Comparison of ENCODE assay signal across 8 cellular contexts in genomic region chr6:43070028-43070632, GRCh38. TPM values are rescaled to one million over a fixed set of nuclear protein-coding genes. Genes with fewer than 3 reads are reported as not detected.
DNase-seq lines count a peak whose midpoint lies in the region; ATAC-seq, FAIRE-seq and TF ChIP-seq lines count a peak whose summit lies in the region.

No MANE protein-coding gene starts in this region.

- ATAC-seq in CD4-positive, alpha-beta T cell (ENCODE audit: poor library complexity), result peak; percentile 73
- ATAC-seq in GM18867 (IDR thresholded peaks at IDR 0.05; ENCODE audit: unreplicated experiment), result no peak
- ATAC-seq in GM18861 (IDR thresholded peaks at IDR 0.05; ENCODE audit: unreplicated experiment), result no peak

- H3K9me3 Mint-ChIP-seq in CD4-positive, alpha-beta T cell, result no peaks in the 10 kb centered on the region

- no peaks in the 10 kb centered on the region for H3K36me3 ChIP-seq in brain microvascular endothelial cell (replicated peaks)

- no peaks in the 10 kb centered on the region for H3K27me3 Mint-ChIP-seq in CD4-positive, alpha-beta T cell

- no peak overlapping the region for H3K4me3 Mint-ChIP-seq in CD4-positive, alpha-beta T cell

- H3K4me3 ChIP-seq in brain microvascular endothelial cell (ENCODE audit: low read depth, low read length), result no peak overlapping the region

- peak; percentile 69 for FAIRE-seq in GM12891 (lab: Jason Lieb, UNC)

- in situ Hi-C loops in brain microvascular endothelial cell (cut with HindIII; ENCODE audit: low pct_ligation_motif_present, low sequenced_read_pairs), result no loop called here

- no peak overlapping the region for H3K27ac ChIP-seq in CD4-positive, alpha-beta T cell (ENCODE audit: low read depth, low read length)
- H3K27ac ChIP-seq in brain microvascular endothelial cell, result no peak overlapping the region

- no peak for TF ChIP-seq POLR2A in GM12891 (IDR thresholded peaks at IDR 0.05; ENCODE audit: low read depth, low read length)

- H3K4me1 Mint-ChIP-seq in CD4-positive, alpha-beta T cell (ENCODE audit: low read depth), result no peaks in the 10 kb centered on the region

- peaks cover 60% of the 10 kb centered on the region for H3K36me3 Mint-ChIP-seq in CD4-positive, alpha-beta T cell (ENCODE audit: low read depth)

- POLR2A ChIA-PET in CD4-positive, alpha-beta T cell (lab: Charles Lee), result no interaction called here

- TF ChIP-seq CTCF in CD4-positive, alpha-beta T cell (IDR thresholded peaks at IDR 0.05), result peak; percentile 34
- peak; percentile 73 for TF ChIP-seq CTCF in brain microvascular endothelial cell (IDR thresholded peaks at IDR 0.05; ENCODE audit: low read depth, low read length, missing control alignments)

- no peaks in the 10 kb centered on the region for H3K9me3 ChIP-seq in CD4-positive, alpha-beta T cell (ENCODE audit: control insufficient read depth, low read length)

- DNase-seq in CD4-positive, alpha-beta T cell, result no peak
- DNase-seq in GM12891 (ENCODE audit: insufficient read length, low spot score) (peak; percentile 70), NCI-H526 treated with DMSO at 0.1 percent for 48 hours (lab: John Stamatoyannopoulos, UW) (peak; percentile 27), brain microvascular endothelial cell (no peak), lung microvascular endothelial cell (ENCODE audit: low read depth in 2 of 2) (peak; percentile 55 to 78), cerebellar nuclear complex (lab: John Stamatoyannopoulos, UW) (no peak)

- H3K27ac Mint-ChIP-seq in CD4-positive, alpha-beta T cell, result no peak overlapping the region

- CTCF ChIA-PET in CD4-positive, alpha-beta T cell (lab: Charles Lee), result no interaction called here

- intact Hi-C loops in CD4-positive, alpha-beta T cell (cut with DNase I, micrococcal nuclease), result loop anchor here in 1 of 2 experiments (1.0 kb wide), 1 partner anchor 73 kb away; no protein-coding TSS in a partner anchor

- peaks cover under 1% of the 10 kb centered on the region for H3K27me3 ChIP-seq in CD4-positive, alpha-beta T cell (ENCODE audit: control insufficient read depth, insufficient read depth, low read length)
- no peaks in the 10 kb centered on the region for H3K27me3 ChIP-seq in brain microvascular endothelial cell (replicated peaks)

TF ChIP-seq in GM12891, 5 proteins besides CTCF, POLR2A, EP300 and RAD21:
- no peak for TF ChIP-seq POU2F2 (IDR thresholded peaks at IDR 0.05; ENCODE audit: low read depth, low read length)
- no peak for TF ChIP-seq SPI1 (IDR thresholded peaks at IDR 0.05; ENCODE audit: low read depth, low read length)
- no peak for TF ChIP-seq PAX5 (IDR thresholded peaks at IDR 0.05; ENCODE audit: insufficient read depth, low read length, severe bottlenecking)

RNA-seq across cellular contexts. Expression of gene PTK7, which starts 6.0 kb away (rescaled TPM):
- 1 to 10 TPM; 1.2 to 1.6 TPM for total RNA-seq in CD4-positive, alpha-beta T cell
- 0.60 TPM for polyA plus RNA-seq in GM12891 (2012; ENCODE audit: low read depth, missing spikeins)
- 17.2 and 26.8 TPM in 2 replicates for total RNA-seq in lung microvascular endothelial cell

RNA-seq across cellular contexts. Expression of gene KLC4, which starts 10.7 kb away (rescaled TPM):
- total RNA-seq in CD4-positive, alpha-beta T cell, result 10 to 100 TPM; 39.6 to 40.8 TPM
- polyA plus RNA-seq in GM12891 (2012; ENCODE audit: low read depth, missing spikeins), result 9.9 TPM
- total RNA-seq in lung microvascular endothelial cell, result 13.1 and 19.2 TPM in 2 replicates

RNA-seq across cellular contexts. Expression of gene MRPL2, which starts 10.9 kb away (rescaled TPM):
- total RNA-seq in CD4-positive, alpha-beta T cell, result 10 to 100 TPM; 42.8 to 48.0 TPM
- polyA plus RNA-seq in GM12891 (2012; ENCODE audit: low read depth, missing spikeins), result 67.8 TPM
- 9.4 and 11.3 TPM in 2 replicates for total RNA-seq in lung microvascular endothelial cell

RNA-seq across cellular contexts. Expression of gene CUL7, which starts 16.5 kb away (rescaled TPM):
- 1 to 10 TPM; 5.9 to 6.9 TPM for total RNA-seq in CD4-positive, alpha-beta T cell
- 14.6 TPM for polyA plus RNA-seq in GM12891 (2012; ENCODE audit: low read depth, missing spikeins)
- total RNA-seq in lung microvascular endothelial cell, result 15.0 and 19.4 TPM in 2 replicates

RNA-seq across cellular contexts. Expression of gene RRP36, which starts 48.7 kb away (rescaled TPM):
- total RNA-seq in CD4-positive, alpha-beta T cell, result 10 to 100 TPM; 17.2 to 17.7 TPM
- polyA plus RNA-seq in GM12891 (2012; ENCODE audit: low read depth, missing spikeins), result 46.2 TPM
- total RNA-seq in lung microvascular endothelial cell, result 58.9 and 64.9 TPM in 2 replicates

Comparison
In these comparisons a context has a peak if more than half of its experiments do, and no peak if none do; other contexts are left out.
1. DNase-seq: peak in GM12891 (single experiment), NCI-H526 treated with DMSO at 0.1 percent for 48 hours (single experiment) and lung microvascular endothelial cell (2 of 2); none in CD4-positive, alpha-beta T cell (0 of 10), brain microvascular endothelial cell (single experiment) and cerebellar nuclear complex (0 of 2).